ENCODE assay signal across 8 cellular contexts in genomic region chr16:30369938-30370443, GRCh38. TPM values are rescaled to one million over a fixed set of nuclear protein-coding genes. Genes with fewer than 3 reads are reported as not detected.
DNase-seq lines count a peak whose midpoint lies in the region; ATAC-seq, FAIRE-seq and TF ChIP-seq lines count a peak whose summit lies in the region.

No MANE protein-coding gene starts in this region.

- ATAC-seq in HG02798 (IDR thresholded peaks at IDR 0.05; ENCODE audit: poor library complexity, unreplicated experiment) (peak; percentile 10), HepG2 (peak; percentile 4), upper lobe of left lung (ENCODE audit: low FRiP score in 2 of 2) (no peak), HG03280 (IDR thresholded peaks at IDR 0.05; ENCODE audit: unreplicated experiment) (no peak)
- ATAC-seq in activated T-helper 17 cell treated with anti-CD3 and anti-CD28 coated beads, Interleukin-2, amount 50 U/mL, for 72 hours (replicated peaks), result peak; percentile 0

- H3K27me3 Mint-ChIP-seq in activated T-helper 17 cell treated with anti-CD3 and anti-CD28 coated beads, Interleukin-2, amount 50 U/mL, for 72 hours, result no peaks in the 10 kb centered on the region

- peaks cover 45% of the 10 kb centered on the region for H3K4me1 ChIP-seq in HepG2 (ENCODE audit: insufficient read depth, low read length)
- peaks cover 32 to 41% (median 33%) of the 10 kb centered on the region in 4 donors for H3K4me1 ChIP-seq in upper lobe of left lung

- DNase-seq in HepG2 (ENCODE audit: low spot score) (no peak), upper lobe of left lung (peak in 1 of 2 donors; percentile 97), NCI-H2227 treated with DMSO at 0.1 percent for 48 hours (lab: John Stamatoyannopoulos, UW) (no peak)
- DNase-seq in activated CD8-positive, alpha-beta memory T cell treated with anti-CD3 and anti-CD28 coated beads for 24 hours, result no peak

- H3K36me3 ChIP-seq in HepG2 (replicated peaks in 1 of 2; ENCODE audit: control insufficient read depth in 1 of 2, insufficient read depth in 2 of 2, low read length in 2 of 2) (peaks cover 3 to 9% of the 10 kb centered on the region in 2 experiments; a peak in 3 of 5 replicates), upper lobe of left lung (peaks cover under 1 to 12% (median 7%) of the 10 kb centered on the region in 4 donors)

- H3K4me3 Mint-ChIP-seq in activated T-helper 17 cell treated with anti-CD3 and anti-CD28 coated beads, Interleukin-2, amount 50 U/mL, for 72 hours, result peak overlapping the region; percentile 98

- H3K27ac Mint-ChIP-seq in activated T-helper 17 cell treated with anti-CD3 and anti-CD28 coated beads, Interleukin-2, amount 50 U/mL, for 72 hours, result peak overlapping the region; percentile 99

- peaks cover 50% of the 10 kb centered on the region for H3K36me3 Mint-ChIP-seq in activated T-helper 17 cell treated with anti-CD3 and anti-CD28 coated beads, Interleukin-2, amount 50 U/mL, for 72 hours (ENCODE audit: low read depth)

- no peaks in the 10 kb centered on the region; a peak in 1 of 5 replicates for H3K27me3 ChIP-seq in HepG2 (ENCODE audit: control insufficient read depth in 1 of 2, insufficient read depth in 2 of 2, low read length in 2 of 2)
- no peaks in the 10 kb centered on the region for H3K27me3 ChIP-seq in upper lobe of left lung

- peaks cover 41% of the 10 kb centered on the region for H3K4me1 Mint-ChIP-seq in activated T-helper 17 cell treated with anti-CD3 and anti-CD28 coated beads, Interleukin-2, amount 50 U/mL, for 72 hours

- no peak for FAIRE-seq in HepG2 (lab: Jason Lieb, UNC)

- TF ChIP-seq EP300 in HepG2 (IDR thresholded peaks at IDR 0.05; ENCODE audit: low read depth in 2 of 2, low read length in 2 of 2), result peak in 1 of 2 experiments; percentile 17; a peak in 1 of 4 replicates
- no peak for TF ChIP-seq EP300 in HepG2 (CRISPR knock-in tag; IDR thresholded peaks at IDR 0.05; ENCODE audit: borderline replicate concordance)
- TF ChIP-seq EP300 in upper lobe of left lung (IDR thresholded peaks at IDR 0.05), result no peak

- peak; percentile 21; the same call in 1 of the 2 replicates for TF ChIP-seq CTCF in HepG2 (CRISPR knock-in tag; IDR thresholded peaks at IDR 0.05)
- peak in 3 of 6 experiments; percentile 18 to 48 (median 45) for TF ChIP-seq CTCF in upper lobe of left lung (IDR thresholded peaks at IDR 0.05)

- 0% methylated on average over 2 of the region's 73 CpGs for WGBS in HepG2 (ENCODE audit: low lambda C conversion rate)
- WGBS in upper lobe of left lung, 2 donors, result 7% methylated on average over 5 of the region's 73 CpGs; no CpG with 5 or more reads in 1 of the 2 donors

- no peaks in the 10 kb centered on the region for H3K9me3 Mint-ChIP-seq in activated T-helper 17 cell treated with anti-CD3 and anti-CD28 coated beads, Interleukin-2, amount 50 U/mL, for 72 hours

- intact Hi-C loops in HepG2 (cut with micrococcal nuclease; ENCODE audit: unreplicated experiment), result loop anchor here (1.0 kb wide), 1 partner anchor 37 kb away; the partner anchor contains the start of gene ZNF771

- peak; percentile 75 for TF ChIP-seq RAD21 in HepG2 (CRISPR knock-in tag; IDR thresholded peaks at IDR 0.05)

- peak overlapping the region; percentile 75; the same call in 1 of the 2 replicates for H3K9ac ChIP-seq in HepG2 (ENCODE audit: insufficient read depth, low read depth, low read length)

- H4K20me1 ChIP-seq in HepG2 (ENCODE audit: insufficient read depth, low read length), result peaks cover 20% of the 10 kb centered on the region; the same call in 1 of the 2 replicates

- peak overlapping the region; percentile 91; the same call in 1 of the 2 replicates for H3K4me2 ChIP-seq in HepG2 (ENCODE audit: low read depth, low read length)

- H3K9me3 ChIP-seq in HepG2 (ENCODE audit: low read length) (no peaks in the 10 kb centered on the region), upper lobe of left lung (no peaks in the 10 kb centered on the region)

- CTCF ChIA-PET in HepG2 (lab: Yijun Ruan, JAX; ENCODE audit: low intra/inter-chr PET ratio, low total read pairs), result interaction anchor here (1.4 kb wide), 1 partner anchor 39 kb away, joined by 3 read pairs; no protein-coding TSS in a partner anchor

- H3K4me3 ChIP-seq in HepG2 (replicated peaks in 1 of 3; ENCODE audit: insufficient read depth in 1 of 3, low read depth in 2 of 3, low read length in 3 of 3) (peak overlapping the region; percentile 80 to 90 (median 86)), upper lobe of left lung (peak overlapping the region; percentile 79 to 98 (median 90))

- in situ Hi-C loops in HepG2 (cut with HindIII; ENCODE audit: extremely low pct_ligation_motif_present, low pct_unique_long_range_greater_than_20kb), result no loop called here

- POLR2A ChIA-PET in HepG2 (lab: Yijun Ruan, JAX), result interaction anchor here (0.8 to 4.7 kb wide), 13 partner anchors 13 to 378 kb away, joined by 3 to 94 read pairs (median 9); partner anchors contain the start of genes ALDOA, CD2BP2, PHKG2 and ZNF48

- H2AFZ ChIP-seq in HepG2 (ENCODE audit: low read length), result no peak overlapping the region

- H3K79me2 ChIP-seq in HepG2 (ENCODE audit: insufficient read depth, low read length), result peaks cover 37% of the 10 kb centered on the region

- H3K27ac ChIP-seq in HepG2 (ENCODE audit: extremely low read length, insufficient read depth, low read length), result peak overlapping the region; percentile 51
- H3K27ac ChIP-seq in upper lobe of left lung, result peak overlapping the region; percentile 77 to 91 (median 86)

- BruUV-seq in HepG2 (replicated peaks; lab: Mats Ljungman, UMichigan), result no TSS peak

- TF ChIP-seq POLR2A in GM15510 (IDR thresholded peaks at IDR 0.05; ENCODE audit: borderline replicate concordance, extremely low read depth, insufficient read length) (peak; percentile 76), HepG2 (IDR thresholded peaks at IDR 0.05; ENCODE audit: insufficient read depth in 1 of 2, low read depth in 2 of 2, low read length in 2 of 2) (0 out of 4 replicates have a peak, but pooled peaks of 1 of the 2 experiments have one; percentile 29), upper lobe of left lung (IDR thresholded peaks at IDR 0.05) (peak in 1 of 4 donors; percentile 22)

RNA-seq across cellular contexts. Expression of gene TBC1D10B, which starts 0.3 kb away (rescaled TPM):
- 10 to 100 TPM; 49.7 to 64.2 TPM for total RNA-seq in activated T-helper 17 cell treated with anti-CD3 and anti-CD28 coated beads, Interleukin-2, amount 50 U/mL, for 72 hours
- total RNA-seq in HepG2 (2016; rRNA removed; fragmentation: Illumina TruSeq; extraction: Trizol) (20.8 and 24.8 TPM in 2 replicates), upper lobe of left lung (10 to 100 TPM; 31.1 to 71.2 (median 40.3) TPM)
- total RNA-seq in HepG2 (2016; cell fraction: cytosol; rRNA removed; fragmentation: Illumina TruSeq; extraction: Trizol; ENCODE audit: low read depth), result 8.6 and 8.9 TPM in 2 replicates
- 16.6 and 24.3 TPM in 2 replicates for total RNA-seq in HepG2 (2016; cell fraction: insoluble cytoplasmic fraction; rRNA removed; fragmentation: Illumina TruSeq; extraction: Trizol)
- 26.7 and 28.1 TPM in 2 replicates for total RNA-seq in HepG2 (2016; cell fraction: membrane; rRNA removed; fragmentation: Illumina TruSeq; extraction: Trizol)
- total RNA-seq in HepG2 (2016; cell fraction: nucleus; rRNA removed; fragmentation: Illumina TruSeq; extraction: Trizol), result 15.5 and 19.2 TPM in 2 replicates
- polyA plus RNA-seq in HepG2 (2011; rRNA removed), result 15.7 and 16.4 TPM in 2 replicates
- polyA plus RNA-seq in HepG2 (2011; cell fraction: cytosol; rRNA removed), result 18.9 and 22.7 TPM in 2 replicates
- polyA plus RNA-seq in HepG2 (2011; cell fraction: nucleus; rRNA removed), result 33.2 and 34.9 TPM in 2 replicates
- polyA plus RNA-seq in HepG2 (2012), result 25.6 and 28.2 TPM in 2 replicates
- 8.5 and 9.1 TPM in 2 replicates for polyA plus RNA-seq in HepG2 (2016; cell fraction: cytosol; fragmentation: Illumina TruSeq; extraction: Trizol; ENCODE audit: low read depth)
- polyA plus RNA-seq in HepG2 (2016; cell fraction: insoluble cytoplasmic fraction; fragmentation: Illumina TruSeq; extraction: Trizol; ENCODE audit: low read depth), result 22.6 and 31.2 TPM in 2 replicates
- polyA plus RNA-seq in HepG2 (2016; cell fraction: membrane; fragmentation: Illumina TruSeq; extraction: Trizol; ENCODE audit: low read depth), result 21.4 and 25.0 TPM in 2 replicates
- polyA plus RNA-seq in HepG2 (2016; cell fraction: nucleus; fragmentation: Illumina TruSeq; extraction: Trizol; ENCODE audit: insufficient read depth, low read depth), result 36.3 and 37.8 TPM in 2 replicates
- 31.9 and 51.8 TPM in 2 replicates for polyA minus RNA-seq in HepG2 (2011; rRNA and poly(A)+ RNA removed; ENCODE audit: low replicate concordance)
- 20.0 and 23.4 TPM in 2 replicates for polyA minus RNA-seq in HepG2 (2011; cell fraction: cytosol; rRNA and poly(A)+ RNA removed)
- 15.0 and 15.1 TPM in 2 replicates for polyA minus RNA-seq in HepG2 (2011; cell fraction: nucleus; rRNA and poly(A)+ RNA removed)

RNA-seq across cellular contexts. Expression of gene MYL11, which starts 4.6 kb away (rescaled TPM):
- total RNA-seq in activated T-helper 17 cell treated with anti-CD3 and anti-CD28 coated beads, Interleukin-2, amount 50 U/mL, for 72 hours, result 1 to 10 TPM in 1 of 2 donors, not detected in 1; 1.6 TPM
- total RNA-seq in HepG2 (2016; rRNA removed; fragmentation: Illumina TruSeq; extraction: Trizol) (not detected in 2 replicates), upper lobe of left lung (1 to 10 TPM in 1 of 6 donors, not detected in 5; 1.6 TPM)
- total RNA-seq in HepG2 (2016; cell fraction: cytosol; rRNA removed; fragmentation: Illumina TruSeq; extraction: Trizol; ENCODE audit: low read depth), result not detected in 2 replicates
- total RNA-seq in HepG2 (2016; cell fraction: insoluble cytoplasmic fraction; rRNA removed; fragmentation: Illumina TruSeq; extraction: Trizol), result not detected in 2 replicates
- total RNA-seq in HepG2 (2016; cell fraction: membrane; rRNA removed; fragmentation: Illumina TruSeq; extraction: Trizol), result 0.62 TPM in 1 of 2 replicates, not detected in the other
- not detected in 2 replicates for total RNA-seq in HepG2 (2016; cell fraction: nucleus; rRNA removed; fragmentation: Illumina TruSeq; extraction: Trizol)
- not detected in 2 replicates for polyA plus RNA-seq in HepG2 (2011; rRNA removed)
- not detected in 2 replicates for polyA plus RNA-seq in HepG2 (2011; cell fraction: cytosol; rRNA removed)
- not detected in 2 replicates for polyA plus RNA-seq in HepG2 (2011; cell fraction: nucleus; rRNA removed)
- not detected in 2 replicates for polyA plus RNA-seq in HepG2 (2012)
- polyA plus RNA-seq in HepG2 (2016; cell fraction: cytosol; fragmentation: Illumina TruSeq; extraction: Trizol; ENCODE audit: low read depth), result 0.72 and 1.3 TPM in 2 replicates
- not detected in 2 replicates for polyA plus RNA-seq in HepG2 (2016; cell fraction: insoluble cytoplasmic fraction; fragmentation: Illumina TruSeq; extraction: Trizol; ENCODE audit: low read depth)
- polyA plus RNA-seq in HepG2 (2016; cell fraction: membrane; fragmentation: Illumina TruSeq; extraction: Trizol; ENCODE audit: low read depth), result 0.87 TPM in 1 of 2 replicates, not detected in the other
- not detected in 2 replicates for polyA plus RNA-seq in HepG2 (2016; cell fraction: nucleus; fragmentation: Illumina TruSeq; extraction: Trizol; ENCODE audit: insufficient read depth, low read depth)
- polyA minus RNA-seq in HepG2 (2011; rRNA and poly(A)+ RNA removed; ENCODE audit: low replicate concordance), result not detected in 2 replicates
- polyA minus RNA-seq in HepG2 (2011; cell fraction: cytosol; rRNA and poly(A)+ RNA removed), result not detected in 2 replicates
- polyA minus RNA-seq in HepG2 (2011; cell fraction: nucleus; rRNA and poly(A)+ RNA removed), result not detected in 2 replicates

RNA-seq across cellular contexts. Expression of gene SEPTIN1, which starts 12.4 kb away (rescaled TPM):
- total RNA-seq in activated T-helper 17 cell treated with anti-CD3 and anti-CD28 coated beads, Interleukin-2, amount 50 U/mL, for 72 hours, result 100 to 1,000 TPM; 198 to 216 TPM
- total RNA-seq in HepG2 (2016; rRNA removed; fragmentation: Illumina TruSeq; extraction: Trizol), result 0.18 and 0.27 TPM in 2 replicates
- total RNA-seq in HepG2 (2016; cell fraction: cytosol; rRNA removed; fragmentation: Illumina TruSeq; extraction: Trizol; ENCODE audit: low read depth), result 0.18 and 0.51 TPM in 2 replicates
- total RNA-seq in HepG2 (2016; cell fraction: insoluble cytoplasmic fraction; rRNA removed; fragmentation: Illumina TruSeq; extraction: Trizol), result 0.17 and 0.18 TPM in 2 replicates
- 0.28 and 0.68 TPM in 2 replicates for total RNA-seq in HepG2 (2016; cell fraction: membrane; rRNA removed; fragmentation: Illumina TruSeq; extraction: Trizol)
- total RNA-seq in HepG2 (2016; cell fraction: nucleus; rRNA removed; fragmentation: Illumina TruSeq; extraction: Trizol), result not detected in 2 replicates
- polyA plus RNA-seq in HepG2 (2011; rRNA removed), result 0.67 and 0.94 TPM in 2 replicates
- 0.56 and 0.76 TPM in 2 replicates for polyA plus RNA-seq in HepG2 (2011; cell fraction: cytosol; rRNA removed)
- 1.0 and 1.3 TPM in 2 replicates for polyA plus RNA-seq in HepG2 (2011; cell fraction: nucleus; rRNA removed)
- polyA plus RNA-seq in HepG2 (2012), result 1.1 and 1.7 TPM in 2 replicates
- polyA plus RNA-seq in HepG2 (2016; cell fraction: cytosol; fragmentation: Illumina TruSeq; extraction: Trizol; ENCODE audit: low read depth), result 4.2 and 4.6 TPM in 2 replicates
- 0.76 and 0.85 TPM in 2 replicates for polyA plus RNA-seq in HepG2 (2016; cell fraction: insoluble cytoplasmic fraction; fragmentation: Illumina TruSeq; extraction: Trizol; ENCODE audit: low read depth)
- 3.3 and 3.8 TPM in 2 replicates for polyA plus RNA-seq in HepG2 (2016; cell fraction: membrane; fragmentation: Illumina TruSeq; extraction: Trizol; ENCODE audit: low read depth)
- polyA plus RNA-seq in HepG2 (2016; cell fraction: nucleus; fragmentation: Illumina TruSeq; extraction: Trizol; ENCODE audit: insufficient read depth, low read depth), result 0.65 and 1.1 TPM in 2 replicates
- polyA minus RNA-seq in HepG2 (2011; rRNA and poly(A)+ RNA removed; ENCODE audit: low replicate concordance), result 0.24 TPM in 1 of 2 replicates, not detected in the other
- not detected in 2 replicates for polyA minus RNA-seq in HepG2 (2011; cell fraction: cytosol; rRNA and poly(A)+ RNA removed)
- polyA minus RNA-seq in HepG2 (2011; cell fraction: nucleus; rRNA and poly(A)+ RNA removed), result 0.13 TPM in 1 of 2 replicates, not detected in the other
- total RNA-seq in upper lobe of left lung, result 10 to 100 TPM in 1 of 6 donors, 1 to 10 TPM in 5; 3.5 to 13.6 (median 7.1) TPM

RNA-seq across cellular contexts. Expression of gene CD2BP2, which starts 14.9 kb away (rescaled TPM):
- total RNA-seq in activated T-helper 17 cell treated with anti-CD3 and anti-CD28 coated beads, Interleukin-2, amount 50 U/mL, for 72 hours, result 10 to 100 TPM; 51.0 to 69.9 TPM
- 54.6 and 69.9 TPM in 2 replicates for total RNA-seq in HepG2 (2016; rRNA removed; fragmentation: Illumina TruSeq; extraction: Trizol)
- total RNA-seq in HepG2 (2016; cell fraction: cytosol; rRNA removed; fragmentation: Illumina TruSeq; extraction: Trizol; ENCODE audit: low read depth), result 7.2 and 8.0 TPM in 2 replicates
- total RNA-seq in HepG2 (2016; cell fraction: insoluble cytoplasmic fraction; rRNA removed; fragmentation: Illumina TruSeq; extraction: Trizol), result 57.2 and 72.6 TPM in 2 replicates
- 18.8 and 20.2 TPM in 2 replicates for total RNA-seq in HepG2 (2016; cell fraction: membrane; rRNA removed; fragmentation: Illumina TruSeq; extraction: Trizol)
- 24.2 and 28.9 TPM in 2 replicates for total RNA-seq in HepG2 (2016; cell fraction: nucleus; rRNA removed; fragmentation: Illumina TruSeq; extraction: Trizol)
- 24.9 and 27.3 TPM in 2 replicates for polyA plus RNA-seq in HepG2 (2011; rRNA removed)
- polyA plus RNA-seq in HepG2 (2011; cell fraction: cytosol; rRNA removed), result 26.5 and 26.7 TPM in 2 replicates
- polyA plus RNA-seq in HepG2 (2011; cell fraction: nucleus; rRNA removed), result 52.6 and 55.8 TPM in 2 replicates
- 25.0 and 28.0 TPM in 2 replicates for polyA plus RNA-seq in HepG2 (2012)
- polyA plus RNA-seq in HepG2 (2016; cell fraction: cytosol; fragmentation: Illumina TruSeq; extraction: Trizol; ENCODE audit: low read depth), result 8.5 and 10.2 TPM in 2 replicates
- 76.1 and 78.5 TPM in 2 replicates for polyA plus RNA-seq in HepG2 (2016; cell fraction: insoluble cytoplasmic fraction; fragmentation: Illumina TruSeq; extraction: Trizol; ENCODE audit: low read depth)
- 16.5 and 17.6 TPM in 2 replicates for polyA plus RNA-seq in HepG2 (2016; cell fraction: membrane; fragmentation: Illumina TruSeq; extraction: Trizol; ENCODE audit: low read depth)
- polyA plus RNA-seq in HepG2 (2016; cell fraction: nucleus; fragmentation: Illumina TruSeq; extraction: Trizol; ENCODE audit: insufficient read depth, low read depth), result 49.1 and 51.4 TPM in 2 replicates
- 21.5 and 32.4 TPM in 2 replicates for polyA minus RNA-seq in HepG2 (2011; rRNA and poly(A)+ RNA removed; ENCODE audit: low replicate concordance)
- polyA minus RNA-seq in HepG2 (2011; cell fraction: cytosol; rRNA and poly(A)+ RNA removed), result 8.9 and 11.3 TPM in 2 replicates
- polyA minus RNA-seq in HepG2 (2011; cell fraction: nucleus; rRNA and poly(A)+ RNA removed), result 14.0 and 20.5 TPM in 2 replicates
- 10 to 100 TPM; 24.2 to 63.7 (median 38.8) TPM for total RNA-seq in upper lobe of left lung

RNA-seq across cellular contexts. Expression of gene ZNF48, which starts 25.2 kb away (rescaled TPM):
- total RNA-seq in activated T-helper 17 cell treated with anti-CD3 and anti-CD28 coated beads, Interleukin-2, amount 50 U/mL, for 72 hours, result 10 to 100 TPM; 10.2 to 10.5 TPM
- total RNA-seq in HepG2 (2016; rRNA removed; fragmentation: Illumina TruSeq; extraction: Trizol), result 10.9 and 12.3 TPM in 2 replicates
- total RNA-seq in HepG2 (2016; cell fraction: cytosol; rRNA removed; fragmentation: Illumina TruSeq; extraction: Trizol; ENCODE audit: low read depth), result 2.3 and 2.9 TPM in 2 replicates
- total RNA-seq in HepG2 (2016; cell fraction: insoluble cytoplasmic fraction; rRNA removed; fragmentation: Illumina TruSeq; extraction: Trizol), result 10.9 and 12.6 TPM in 2 replicates
- total RNA-seq in HepG2 (2016; cell fraction: membrane; rRNA removed; fragmentation: Illumina TruSeq; extraction: Trizol), result 8.8 and 8.9 TPM in 2 replicates
- 5.4 and 7.9 TPM in 2 replicates for total RNA-seq in HepG2 (2016; cell fraction: nucleus; rRNA removed; fragmentation: Illumina TruSeq; extraction: Trizol)
- polyA plus RNA-seq in HepG2 (2011; rRNA removed), result 9.9 and 11.7 TPM in 2 replicates
- 7.8 and 10.1 TPM in 2 replicates for polyA plus RNA-seq in HepG2 (2011; cell fraction: cytosol; rRNA removed)
- polyA plus RNA-seq in HepG2 (2011; cell fraction: nucleus; rRNA removed), result 9.4 and 11.4 TPM in 2 replicates
- 7.7 and 10.5 TPM in 2 replicates for polyA plus RNA-seq in HepG2 (2012)
- 2.1 and 2.6 TPM in 2 replicates for polyA plus RNA-seq in HepG2 (2016; cell fraction: cytosol; fragmentation: Illumina TruSeq; extraction: Trizol; ENCODE audit: low read depth)
- polyA plus RNA-seq in HepG2 (2016; cell fraction: insoluble cytoplasmic fraction; fragmentation: Illumina TruSeq; extraction: Trizol; ENCODE audit: low read depth), result 11.0 and 11.9 TPM in 2 replicates
- 5.4 and 6.0 TPM in 2 replicates for polyA plus RNA-seq in HepG2 (2016; cell fraction: membrane; fragmentation: Illumina TruSeq; extraction: Trizol; ENCODE audit: low read depth)
- polyA plus RNA-seq in HepG2 (2016; cell fraction: nucleus; fragmentation: Illumina TruSeq; extraction: Trizol; ENCODE audit: insufficient read depth, low read depth), result 11.3 and 12.2 TPM in 2 replicates
- 7.6 and 12.0 TPM in 2 replicates for polyA minus RNA-seq in HepG2 (2011; rRNA and poly(A)+ RNA removed; ENCODE audit: low replicate concordance)
- polyA minus RNA-seq in HepG2 (2011; cell fraction: cytosol; rRNA and poly(A)+ RNA removed), result 4.8 and 5.3 TPM in 2 replicates
- 4.1 and 5.0 TPM in 2 replicates for polyA minus RNA-seq in HepG2 (2011; cell fraction: nucleus; rRNA and poly(A)+ RNA removed)
- total RNA-seq in upper lobe of left lung, result 10 to 100 TPM in 3 of 6 donors, 1 to 10 TPM in 3; 6.8 to 29.2 (median 10.9) TPM

Comparison
In these comparisons a context has a peak if more than half of its experiments do, and no peak if none do; other contexts are left out.
1. ATAC-seq: peak in HG02798 (single experiment), activated T-helper 17 cell treated with anti-CD3 and anti-CD28 coated beads, Interleukin-2, amount 50 U/mL, for 72 hours (single experiment) and HepG2 (single experiment); none in upper lobe of left lung (0 of 2) and HG03280 (single experiment).
2. RNA of gene SEPTIN1, which starts 12.4 kb away (total RNA-seq): 198 to 216 TPM in activated T-helper 17 cell treated with anti-CD3 and anti-CD28 coated beads, Interleukin-2, amount 50 U/mL, for 72 hours; 3.5 to 13.6 TPM in upper lobe of left lung and 0.17 to 0.68 TPM in HepG2; every median in the first group is over 10 times any median in the second.